ENCODE assay signal across 29 cellular contexts in the genomic region with DNA sequence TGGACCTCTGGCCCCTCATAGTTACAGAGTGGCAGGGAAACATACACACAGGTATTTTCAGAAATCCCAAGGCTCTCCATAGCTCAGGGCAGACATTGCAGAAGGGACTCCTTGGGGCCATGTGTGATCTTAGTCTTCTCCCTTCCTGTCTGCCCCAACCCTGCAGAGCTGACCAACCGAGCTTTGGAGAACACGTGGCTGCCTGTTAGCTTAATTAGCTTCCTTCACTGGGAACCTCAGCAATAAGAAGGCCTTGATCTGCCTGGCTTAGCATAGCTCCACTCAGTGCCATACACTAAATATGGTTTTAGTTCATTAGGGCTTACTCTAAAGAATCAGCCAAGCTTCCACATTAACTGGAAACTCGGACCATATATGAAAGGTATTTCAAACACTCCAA. TPM values are rescaled to one million over a fixed set of nuclear protein-coding genes. Genes with fewer than 3 reads are reported as not detected.
"Had no signal": no experiment of that assay in that cellular context is flagged by ENCODE, and none has a peak within 500 bp of the region (broad histone marks: within the 10 kb centered on the region; RNA-seq: fewer than 3 reads in every experiment).

No MANE protein-coding gene starts in this region.

- H3K27me3 ChIP-seq: neutrophil, sigmoid colon, transverse colon, upper lobe of left lung, vagina had no signal

- H3K9me3 ChIP-seq: lower lobe of right lung, neutrophil, psoas muscle, sigmoid colon, spleen, transverse colon, upper lobe of left lung, vagina had no signal

- H3K9ac ChIP-seq: parathyroid adenoma had no signal

- ATAC-seq: left ventricle myocardium superior; lower lobe of right lung; naive thymus-derived CD8-positive, alpha-beta T cell; psoas muscle; right cardiac atrium; stimulated activated effector memory CD8-positive, alpha-beta T cell treated with anti-CD3 and anti-CD28 coated beads, Interleukin-12 subunit alpha, Interleukin-12 subunit beta, amount 100 ng/mL, for 72 hours; stimulated activated naive CD8-positive, alpha-beta T cell treated with anti-CD3 and anti-CD28 coated beads, Interleukin-15, amount 100 ng/mL, for 72 hours had no signal

- H3K79me2 ChIP-seq: parathyroid adenoma had no signal

- H3K27ac ChIP-seq: lower lobe of right lung, neutrophil, parathyroid adenoma, psoas muscle, sigmoid colon, spleen, transverse colon, upper lobe of left lung, vagina had no signal

- H3K36me3 ChIP-seq: lower lobe of right lung, neutrophil, sigmoid colon, spleen, transverse colon, upper lobe of left lung, vagina had no signal

- DNase-seq: hypothalamus; immature natural killer cell; left ventricle myocardium superior; lower lobe of right lung; mammary epithelial cell; mesenchymal stem cell; naive thymus-derived CD8-positive, alpha-beta T cell; occipital lobe; psoas muscle; right cardiac atrium; sigmoid colon; small intestine; spleen; stimulated activated CD4-positive, alpha-beta T cell treated with anti-CD3 and anti-CD28 coated beads, Interleukin-4, amount 100 ng/mL, for 24 hours; stimulated activated naive CD4-positive, alpha-beta T cell; stimulated activated naive CD8-positive, alpha-beta T cell treated with anti-CD3 and anti-CD28 coated beads, Interleukin-15, amount 100 ng/mL, for 72 hours; substantia nigra; transverse colon; upper lobe of left lung had no signal

- H3K4me3 ChIP-seq: lower lobe of right lung, psoas muscle, sigmoid colon, spleen, transverse colon, upper lobe of left lung, vagina had no signal

- H2AFZ ChIP-seq: parathyroid adenoma had no signal

- H3K4me1 ChIP-seq: lower lobe of right lung, parathyroid adenoma, psoas muscle, sigmoid colon, spleen, transverse colon, upper lobe of left lung, vagina had no signal

RNA-seq across cellular contexts. Expression of a gene that starts 12.3 kb away (rescaled TPM):
- total RNA-seq: kidney epithelial cell; left ventricle myocardium superior; lower lobe of right lung; mammary epithelial cell; naive thymus-derived CD8-positive, alpha-beta T cell; neural crest cell; occipital lobe; osteocyte; posterior vena cava; psoas muscle; right cardiac atrium; sigmoid colon; spleen; temporal lobe; transverse colon; upper lobe of left lung; urinary bladder; vagina had no signal
- polyA plus RNA-seq: immature natural killer cell; mammary epithelial cell; naive thymus-derived CD8-positive, alpha-beta T cell; psoas muscle; right cardiac atrium; sigmoid colon; small intestine; urinary bladder had no signal
